8 cellular contexts compared by ENCODE assay signal in the genomic region with DNA sequence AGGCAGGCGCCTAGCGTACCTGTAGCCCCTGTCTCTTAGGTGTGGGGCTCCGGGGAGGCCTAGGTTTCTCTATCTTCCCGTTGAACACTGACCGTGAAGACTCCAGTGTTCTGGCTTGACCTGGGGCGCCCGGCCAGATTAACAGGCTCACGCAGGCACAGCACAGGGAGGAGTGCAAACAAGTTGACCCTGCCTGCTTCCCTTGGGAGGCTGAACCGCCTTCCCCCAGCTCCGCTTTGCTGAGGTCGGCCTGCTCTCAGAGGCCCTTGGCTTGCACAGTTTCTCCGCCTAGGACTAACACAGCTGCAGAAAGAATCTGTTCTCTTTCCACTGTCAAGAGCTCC. TPM values are rescaled to one million over a fixed set of nuclear protein-coding genes. Genes with fewer than 3 reads are reported as not detected.
DNase-seq lines count a peak whose midpoint lies in the region; ATAC-seq and TF ChIP-seq lines count a peak whose summit lies in the region.

No MANE protein-coding gene starts in this region.

- peak overlapping the region; percentile 92 for H3K27ac Mint-ChIP-seq in Caco-2 (ENCODE audit: unreplicated experiment)

- H3K36me3 ChIP-seq in Caco-2 (ENCODE audit: control insufficient read depth, insufficient read depth, low read length) (peaks cover 3% of the 10 kb centered on the region; the same call in 1 of the 2 replicates), HCT116 (ENCODE audit: control insufficient read depth in 1 of 2, insufficient read depth in 2 of 2, low read length in 2 of 2) (peaks cover 7 to 8% of the 10 kb centered on the region in 2 experiments; a peak in 3 of 4 replicates), SJSA1 (peaks cover 21% of the 10 kb centered on the region), uterus (no peaks in the 10 kb centered on the region)

- TF ChIP-seq POLR2A in HCT116 (IDR thresholded peaks at IDR 0.05; ENCODE audit: borderline replicate concordance, extremely low read depth, insufficient read depth, insufficient read length) (no peak), uterus (IDR thresholded peaks at IDR 0.05) (no peak)

- RAD21 ChIA-PET in HCT116 (lab: Charles Lee; ENCODE audit: low non-redundant PET in 1 of 2, low total read pairs in 2 of 2, uncharacterized antibody in 2 of 2, unreplicated experiment in 2 of 2): interaction anchor here (0.6 to 1.0 kb wide), 2 partner anchors 9 to 68 kb away, joined by 3 to 4 read pairs; a partner anchor contains a TSS

- H3K4me2 ChIP-seq in HCT116 (ENCODE audit: low read length): peak overlapping the region; percentile 92

- H3K9me3 ChIP-seq in Caco-2: no peaks in the 10 kb centered on the region
- no peaks in the 10 kb centered on the region for H3K9me3 ChIP-seq in HCT116 (ENCODE audit: control insufficient read depth in 1 of 2, insufficient read depth in 1 of 2, low read depth in 1 of 2, low read length in 2 of 2)
- peaks cover 3% of the 10 kb centered on the region; the same call in 1 of the 2 replicates for H3K9me3 ChIP-seq in SJSA1 (replicated peaks)
- no peaks in the 10 kb centered on the region for H3K9me3 ChIP-seq in uterus

- H3K9me2 ChIP-seq in HCT116 (ENCODE audit: insufficient read depth): no peaks in the 10 kb centered on the region

- CTCF ChIA-PET in Caco-2 (lab: Charles Lee) (interaction anchor here (0.6 to 1.2 kb wide), 6 partner anchors 10 to 344 kb away, joined by 3 to 5 read pairs (median 4); a partner anchor contains a TSS), HCT116 (lab: Charles Lee) (no interaction called here)

- DNase-seq in Caco-2 (peak; percentile 59 to 65), HCT116 (ENCODE audit: low read depth, low spot score) (no peak), SJSA1 (ENCODE audit: low read depth in 1 of 2, low spot score in 2 of 2) (no peak), epithelial cell of prostate (ENCODE audit: low read depth, low spot score) (no peak), mucosa of gallbladder (ENCODE audit: low spot score) (peak; percentile 49), uterus (peak; percentile 69 to 79), D341Med (ENCODE audit: low spot score) (no peak)

- no TSS peak for BruUV-seq in Caco-2 (replicated peaks; lab: Mats Ljungman, UMichigan)
- BruUV-seq in HCT116 (replicated peaks; lab: Mats Ljungman, UMichigan): no TSS peak

- no peak for TF ChIP-seq CTCF in Caco-2 (IDR thresholded peaks at IDR 0.05; ENCODE audit: insufficient read depth in 1 of 2, low read depth in 1 of 2, low read length in 1 of 2, severe bottlenecking in 1 of 2, unreplicated experiment in 1 of 2)
- TF ChIP-seq CTCF in HCT116 (IDR thresholded peaks at IDR 0.05 in 2 of 3, conservative IDR thresholded peaks at IDR 0.05 in 1 of 3; ENCODE audit: borderline replicate concordance in 1 of 3, insufficient read depth in 1 of 3, low read depth in 2 of 3, low read length in 2 of 3): no peak
- TF ChIP-seq CTCF in uterus (IDR thresholded peaks at IDR 0.05): no peak

- POLR2A ChIA-PET in Caco-2 (lab: Charles Lee): interaction anchor here (0.6 to 3.0 kb wide), 7 partner anchors 9 to 344 kb away, joined by 3 to 89 read pairs (median 7); a partner anchor contains a TSS
- POLR2A ChIA-PET in HCT116 (lab: Charles Lee): interaction anchor here (0.8 to 2.2 kb wide), 6 partner anchors 9 to 344 kb away, joined by 3 to 17 read pairs (median 6); a partner anchor contains a TSS

- H3K4me3 ChIP-seq in Caco-2 (ENCODE audit: low read depth, low read length): peak overlapping the region; percentile 87
- H3K4me3 ChIP-seq in HCT116 (replicated peaks in 1 of 2; ENCODE audit: low read depth in 1 of 2, low read length in 2 of 2): peak overlapping the region; percentile 62 to 83
- peak overlapping the region; percentile 86 for H3K4me3 ChIP-seq in SJSA1
- H3K4me3 ChIP-seq in uterus: peak overlapping the region; percentile 55 to 63

- H3K27me3 Mint-ChIP-seq in Caco-2 (ENCODE audit: insufficient read depth, unreplicated experiment): no peaks in the 10 kb centered on the region

- H3K27me3 ChIP-seq in Caco-2 (replicated peaks; ENCODE audit: control insufficient read depth, insufficient read depth, low read length) (no peaks in the 10 kb centered on the region), HCT116 (ENCODE audit: insufficient read depth, low read length) (no peaks in the 10 kb centered on the region), SJSA1 (replicated peaks) (no peaks in the 10 kb centered on the region), uterus (no peaks in the 10 kb centered on the region)

- TF ChIP-seq RAD21 in HCT116 (IDR thresholded peaks at IDR 0.05; ENCODE audit: low read depth): no peak

- H3K36me3 Mint-ChIP-seq in Caco-2 (ENCODE audit: insufficient read depth, unreplicated experiment): peaks cover 27% of the 10 kb centered on the region

- peaks cover 20% of the 10 kb centered on the region for H3K4me1 Mint-ChIP-seq in Caco-2 (ENCODE audit: low read depth, unreplicated experiment)

- no peaks in the 10 kb centered on the region for H3K4me1 ChIP-seq in Caco-2
- peaks cover 10 to 21% of the 10 kb centered on the region in 2 experiments; a peak in 3 of 4 replicates for H3K4me1 ChIP-seq in HCT116 (ENCODE audit: control insufficient read depth in 1 of 2, insufficient read depth in 2 of 2, low read length in 2 of 2)
- H3K4me1 ChIP-seq in SJSA1 (replicated peaks): peaks cover 27% of the 10 kb centered on the region
- H3K4me1 ChIP-seq in uterus: peaks cover 0 to 10% of the 10 kb centered on the region in 2 donors

- intact Hi-C loops in Caco-2 (cut with micrococcal nuclease; ENCODE audit: unreplicated experiment): loop anchor here (1.0 kb wide), 1 partner anchor 35 kb away; a partner anchor contains a TSS
- intact Hi-C loops in HCT116 (cut with micrococcal nuclease): no loop called here
- intact Hi-C loops in uterus (cut with DNase I; ENCODE audit: low total_unique reads): no loop called here

- H3K9me3 Mint-ChIP-seq in Caco-2 (ENCODE audit: unreplicated experiment): no peaks in the 10 kb centered on the region

- peaks cover 3% of the 10 kb centered on the region; the same call in 1 of the 2 replicates for H3K79me2 ChIP-seq in HCT116 (ENCODE audit: insufficient read depth, low read length)

- H2AFZ ChIP-seq in HCT116 (ENCODE audit: low read depth, low read length, poor library complexity, severe bottlenecking): no peak overlapping the region

- H3K9ac ChIP-seq in HCT116 (ENCODE audit: low read length): peak overlapping the region; percentile 69

- H3K27ac ChIP-seq in HCT116 (ENCODE audit: low read depth, low read length) (peak overlapping the region; percentile 70; the same call in 1 of the 2 replicates), SJSA1 (no peak overlapping the region), epithelial cell of prostate (peak overlapping the region; percentile 92), uterus (peak overlapping the region; percentile 92 to 95)

- ATAC-seq in HCT116: no peak
- ATAC-seq in GM19351 (IDR thresholded peaks at IDR 0.05; ENCODE audit: unreplicated experiment): no peak

- H3K4me3 Mint-ChIP-seq in Caco-2 (ENCODE audit: unreplicated experiment): peak overlapping the region; percentile 97

- H4K20me1 ChIP-seq in HCT116 (ENCODE audit: insufficient read depth): no peaks in the 10 kb centered on the region

TF ChIP-seq in HCT116, 20 proteins besides CTCF, POLR2A, EP300 and RAD21 (continues in another document):
- TF ChIP-seq, protein P1, sequence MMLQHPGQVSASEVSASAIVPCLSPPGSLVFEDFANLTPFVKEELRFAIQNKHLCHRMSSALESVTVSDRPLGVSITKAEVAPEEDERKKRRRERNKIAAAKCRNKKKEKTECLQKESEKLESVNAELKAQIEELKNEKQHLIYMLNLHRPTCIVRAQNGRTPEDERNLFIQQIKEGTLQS (IDR thresholded peaks at IDR 0.05): no peak
- TF ChIP-seq CBX3 (IDR thresholded peaks at IDR 0.05; ENCODE audit: low read depth) (no peak), POLR2AphosphoS5 (IDR thresholded peaks at IDR 0.05; ENCODE audit: low read depth, low read length) (no peak), FOSL1 (IDR thresholded peaks at IDR 0.05; ENCODE audit: low read depth) (no peak)

RNA-seq across cellular contexts. Expression of a gene that starts 0.6 kb away (rescaled TPM):
- total RNA-seq in Caco-2 (2022) (114 and 119 TPM in 2 replicates), HCT116 (2021; ENCODE audit: unreplicated experiment) (37.9 TPM), mucosa of gallbladder (111 TPM), uterus (10 to 100 TPM; 54.4 to 84.6 (median 68.4) TPM)
- polyA plus RNA-seq in HCT116 (2012): 13.6 and 16.6 TPM in 2 replicates
- 35.4 and 50.2 TPM in 2 replicates for total RNA-seq in SJSA1 (2014; rRNA removed; shearing (Covaris generic))

RNA-seq across cellular contexts. Expression of a gene that starts 10.1 kb away (rescaled TPM):
- 146 and 149 TPM in 2 replicates for total RNA-seq in Caco-2 (2022)
- 94.1 TPM for total RNA-seq in HCT116 (2021; ENCODE audit: unreplicated experiment)
- polyA plus RNA-seq in HCT116 (2012): 63.6 and 72.4 TPM in 2 replicates
- total RNA-seq in SJSA1 (2014; rRNA removed; shearing (Covaris generic)): 54.7 and 90.4 TPM in 2 replicates
- 124 TPM for total RNA-seq in mucosa of gallbladder
- 100 to 1,000 TPM in 3 of 4 donors, 10 to 100 TPM in 1; 86.8 to 514 (median 151) TPM for total RNA-seq in uterus

RNA-seq across cellular contexts. Expression of a gene that starts 35.0 kb away (rescaled TPM):
- total RNA-seq in Caco-2 (2022) (410 and 416 TPM in 2 replicates), HCT116 (2021; ENCODE audit: unreplicated experiment) (338 TPM), mucosa of gallbladder (86.9 TPM), uterus (100 to 1,000 TPM in 3 of 4 donors, 10 to 100 TPM in 1; 91.3 to 276 (median 162) TPM)
- polyA plus RNA-seq in HCT116 (2012): 210 and 224 TPM in 2 replicates
- 394 and 630 TPM in 2 replicates for total RNA-seq in SJSA1 (2014; rRNA removed; shearing (Covaris generic))

RNA-seq across cellular contexts. Expression of a gene that starts 43.4 kb away (rescaled TPM):
- total RNA-seq in Caco-2 (2022) (115 and 120 TPM in 2 replicates), HCT116 (2021; ENCODE audit: unreplicated experiment) (83.0 TPM), mucosa of gallbladder (22.0 TPM), uterus (10 to 100 TPM in 3 of 4 donors, 1 to 10 TPM in 1; 4.9 to 79.4 (median 24.5) TPM)
- polyA plus RNA-seq in HCT116 (2012): 45.8 and 54.1 TPM in 2 replicates
- total RNA-seq in SJSA1 (2014; rRNA removed; shearing (Covaris generic)): 32.2 and 33.4 TPM in 2 replicates

Comparison
In these comparisons a context has a peak if more than half of its experiments do, and no peak if none do; other contexts are left out.
1. DNase-seq: peak in Caco-2 (2 of 2), mucosa of gallbladder (single experiment) and uterus (2 of 2); none in HCT116 (single experiment), SJSA1 (0 of 2), epithelial cell of prostate (single experiment) and D341Med (single experiment).
2. Peak in every context shown above with its lines, with median percentiles within 50 percentile points of each other: H3K4me3 ChIP-seq.